In genomic region chr4:3545351-3545750, GRCh38 we compare ENCODE assay signal across 5 cellular contexts. TPM values are rescaled to one million over a fixed set of nuclear protein-coding genes. Genes with fewer than 3 reads are reported as not detected.
DNase-seq lines count a peak whose midpoint lies in the region; ATAC-seq, FAIRE-seq and TF ChIP-seq lines count a peak whose summit lies in the region.
"Not testable (repeated sequence)": the region's sequence is repeated elsewhere in the genome, so short reads cannot be mapped to it uniquely, and the experiment has no call there.

No MANE protein-coding gene starts in this region.

- H3K36me3 Mint-ChIP-seq in activated naive CD8-positive, alpha-beta T cell treated with anti-CD3 and anti-CD28 coated beads, Interleukin-2, amount 10 ng/mL, durations not matched to agents 7 days and 5 days; endodermal cell (ENCODE audit: low read depth): not testable (repeated sequence)

- H3K27ac ChIP-seq in endodermal cell (ENCODE audit: low read depth, low read length); kidney (ENCODE audit: low read depth in 2 of 2, low read length in 2 of 2); lower lobe of right lung; aorta (ENCODE audit: low read depth in 1 of 2, low read length in 2 of 2): not testable (repeated sequence)

- not testable (repeated sequence) for H3K27ac Mint-ChIP-seq in activated naive CD8-positive, alpha-beta T cell treated with anti-CD3 and anti-CD28 coated beads, Interleukin-2, amount 10 ng/mL, durations not matched to agents 7 days and 5 days; endodermal cell

- not testable (repeated sequence) for H3K4me1 Mint-ChIP-seq in activated naive CD8-positive, alpha-beta T cell treated with anti-CD3 and anti-CD28 coated beads, Interleukin-2, amount 10 ng/mL, durations not matched to agents 7 days and 5 days; endodermal cell

- H3K36me3 ChIP-seq in endodermal cell (ENCODE audit: control insufficient read depth, insufficient read depth, low read length); kidney (ENCODE audit: control insufficient read depth in 1 of 2, insufficient read depth in 2 of 2, low read length in 2 of 2); lower lobe of right lung; aorta (ENCODE audit: control insufficient read depth in 1 of 2, insufficient read depth in 2 of 2, low read length in 1 of 2): not testable (repeated sequence)

- not testable (repeated sequence) for FAIRE-seq in kidney (lab: Jason Lieb, UNC)

- H3K4me3 Mint-ChIP-seq in activated naive CD8-positive, alpha-beta T cell treated with anti-CD3 and anti-CD28 coated beads, Interleukin-2, amount 10 ng/mL, durations not matched to agents 7 days and 5 days; endodermal cell: not testable (repeated sequence)

- H3K27me3 Mint-ChIP-seq in activated naive CD8-positive, alpha-beta T cell treated with anti-CD3 and anti-CD28 coated beads, Interleukin-2, amount 10 ng/mL, durations not matched to agents 7 days and 5 days; endodermal cell (ENCODE audit: insufficient read depth): not testable (repeated sequence)

- POLR2A ChIA-PET in activated naive CD8-positive, alpha-beta T cell treated with anti-CD3 and anti-CD28 coated beads, Interleukin-2, amount 10 ng/mL, durations not matched to agents 7 days and 5 days (lab: Charles Lee): not testable (repeated sequence)

- not testable (repeated sequence) for H3K9me3 ChIP-seq in endodermal cell (ENCODE audit: control insufficient read depth, low read length); kidney (ENCODE audit: control insufficient read depth in 1 of 2, low read length in 2 of 2); lower lobe of right lung; aorta (ENCODE audit: control insufficient read depth, low read length)

- not testable (repeated sequence) for TF ChIP-seq CTCF in endodermal cell (conservative IDR thresholded peaks at IDR 0.05); kidney (IDR thresholded peaks at IDR 0.05; ENCODE audit: borderline replicate concordance, extremely low read depth, insufficient read depth); lower lobe of right lung (IDR thresholded peaks at IDR 0.05)

- not testable (repeated sequence) for H3K9ac ChIP-seq in endodermal cell (ENCODE audit: extremely low read depth, low read length, poor library complexity, severe bottlenecking); kidney (ENCODE audit: low read length in 2 of 2)

- H3K9me3 Mint-ChIP-seq in activated naive CD8-positive, alpha-beta T cell treated with anti-CD3 and anti-CD28 coated beads, Interleukin-2, amount 10 ng/mL, durations not matched to agents 7 days and 5 days; endodermal cell: not testable (repeated sequence)

- ATAC-seq in activated naive CD8-positive, alpha-beta T cell treated with anti-CD3 and anti-CD28 coated beads, Interleukin-2, amount 10 ng/mL, durations not matched to agents 7 days and 5 days (ENCODE audit: low read depth); lower lobe of right lung; aorta (ENCODE audit: low FRiP score): not testable (repeated sequence)

- not testable (repeated sequence) for H3K4me3 ChIP-seq in endodermal cell (ENCODE audit: low read length); kidney (ENCODE audit: low read length in 2 of 2); lower lobe of right lung; aorta (ENCODE audit: low read length in 2 of 2)

- 96 to 100% methylated on average over 2 to 7 of the region's 8 CpGs for WGBS in endodermal cell (ENCODE audit: insufficient coverage in 1 of 2, insufficient read length in 1 of 2), 2 experiments
- 83 to 87% methylated on average over 8 of the region's 8 CpGs for WGBS in aorta, 2 donors

- DNase-seq in activated naive CD8-positive, alpha-beta T cell treated with anti-CD3 and anti-CD28 coated beads, Interleukin-2, amount 10 ng/mL, durations not matched to agents 7 days and 5 days: peak; percentile 4
- DNase-seq in endodermal cell (peak; percentile 24), kidney (peak; percentile 67), lower lobe of right lung (peak; percentile 28), aorta (peak; percentile 19 to 47)

- H3K27me3 ChIP-seq in endodermal cell (ENCODE audit: control insufficient read depth, insufficient read depth, low read length, poor library complexity, severe bottlenecking); lower lobe of right lung (ENCODE audit: low read depth); aorta (ENCODE audit: control insufficient read depth in 1 of 2, insufficient read depth in 2 of 2, low read length in 1 of 2): not testable (repeated sequence)

- intact Hi-C loops in kidney (cut with DNase I); lower lobe of right lung (cut with DNase I); aorta (cut with DNase I): not testable (repeated sequence)

- not testable (repeated sequence) for H3K4me1 ChIP-seq in endodermal cell (ENCODE audit: control insufficient read depth, insufficient read depth, low read length); kidney (ENCODE audit: control insufficient read depth in 1 of 2, insufficient read depth in 1 of 2, low read depth in 1 of 2, low read length in 2 of 2); lower lobe of right lung; aorta (ENCODE audit: control insufficient read depth in 1 of 2, insufficient read depth in 2 of 2, low read length in 2 of 2)

RNA-seq across cellular contexts. Expression of gene LRPAP1, which starts 13.1 kb away (rescaled TPM):
- total RNA-seq in activated naive CD8-positive, alpha-beta T cell treated with anti-CD3 and anti-CD28 coated beads, Interleukin-2, amount 10 ng/mL, durations not matched to agents 7 days and 5 days: 10 to 100 TPM; 73.1 to 76.6 TPM
- total RNA-seq in endodermal cell (100 to 1,000 TPM; 111 to 129 TPM), kidney (204 TPM), lower lobe of right lung (224 TPM), aorta (100 to 1,000 TPM; 128 to 136 TPM)
- 89.0 TPM for polyA plus RNA-seq in endodermal cell (2013, experiment 1 of 2)
- polyA plus RNA-seq in endodermal cell (2013, experiment 2 of 2): 75.9 TPM
- polyA plus RNA-seq in kidney (ENCODE audit: insufficient read depth, low read depth, low replicate concordance) (373 TPM), aorta (100 to 1,000 TPM in 1 of 2 donors, 10 to 100 TPM in 1; 95.4 to 196 TPM)

Comparison
In these comparisons a context has a peak if more than half of its experiments do, and no peak if none do; other contexts are left out.
1. DNase-seq: peak in every context shown above with its lines; median percentile 67 in kidney; 33 in aorta; 28 in lower lobe of right lung; 24 in endodermal cell; 4 in activated naive CD8-positive, alpha-beta T cell treated with anti-CD3 and anti-CD28 coated beads, Interleukin-2, amount 10 ng/mL, durations not matched to agents 7 days and 5 days.